8 cellular contexts compared by ENCODE assay signal in genomic region chr14:34060747-34061050, GRCh38.
DNase-seq lines count a peak whose midpoint lies in the region; ATAC-seq, FAIRE-seq and TF ChIP-seq lines count a peak whose summit lies in the region.

No MANE protein-coding gene starts in this region.

- H3K9ac ChIP-seq in HCT116 (ENCODE audit: low read length) (peak overlapping the region; percentile 67), MM.1S (ENCODE audit: low read length) (no peak overlapping the region)

- H3K4me2 ChIP-seq in HCT116 (ENCODE audit: low read length): peak overlapping the region; percentile 75
- H3K4me2 ChIP-seq in MM.1S (ENCODE audit: low read depth, low read length): no peak overlapping the region

- ATAC-seq in HCT116 (0 out of 2 replicates have a peak, but pooled peaks have one; percentile 1), GM18505 (IDR thresholded peaks at IDR 0.05; ENCODE audit: unreplicated experiment) (no peak), HG02571 (IDR thresholded peaks at IDR 0.05; ENCODE audit: unreplicated experiment) (no peak)
- no peak for ATAC-seq in activated T-helper 17 cell treated with anti-CD3 and anti-CD28 coated beads, Interleukin-2, amount 50 U/mL, for 72 hours (replicated peaks)

- peaks cover 3% of the 10 kb centered on the region for H3K27me3 Mint-ChIP-seq in activated T-helper 17 cell treated with anti-CD3 and anti-CD28 coated beads, Interleukin-2, amount 50 U/mL, for 72 hours

- no peaks in the 10 kb centered on the region for H3F3A ChIP-seq in MM.1S (ENCODE audit: insufficient read depth, low read length)

- H2AFZ ChIP-seq in HCT116 (ENCODE audit: low read depth, low read length, poor library complexity, severe bottlenecking) (peak overlapping the region; percentile 64), MM.1S (ENCODE audit: low read length) (no peak overlapping the region)

- intact Hi-C loops in HCT116 (cut with micrococcal nuclease): no loop called here

- H3K4me1 Mint-ChIP-seq in activated T-helper 17 cell treated with anti-CD3 and anti-CD28 coated beads, Interleukin-2, amount 50 U/mL, for 72 hours: peaks cover 7% of the 10 kb centered on the region

- H3K9me3 Mint-ChIP-seq in activated T-helper 17 cell treated with anti-CD3 and anti-CD28 coated beads, Interleukin-2, amount 50 U/mL, for 72 hours: no peaks in the 10 kb centered on the region

- H3K36me3 ChIP-seq in HCT116 (ENCODE audit: control insufficient read depth in 1 of 2, insufficient read depth in 2 of 2, low read length in 2 of 2): no peaks in the 10 kb centered on the region
- H3K36me3 ChIP-seq in iPS DF 6.9 (ENCODE audit: control insufficient read depth, insufficient read depth, low read length): no peaks in the 10 kb centered on the region; the same call in 1 of the 2 replicates
- H3K36me3 ChIP-seq in small intestine (ENCODE audit: control insufficient read depth in 2 of 2, insufficient read depth in 2 of 2, low read length in 2 of 2): no peaks in the 10 kb centered on the region
- H3K36me3 ChIP-seq in MM.1S (replicated peaks; ENCODE audit: insufficient read depth, low read length): no peaks in the 10 kb centered on the region

- H3K4me1 ChIP-seq in HCT116 (ENCODE audit: control insufficient read depth in 1 of 2, insufficient read depth in 2 of 2, low read length in 2 of 2): peaks cover 8 to 36% of the 10 kb centered on the region in 2 experiments; a peak in 3 of 4 replicates
- peaks cover 1% of the 10 kb centered on the region for H3K4me1 ChIP-seq in iPS DF 6.9 (ENCODE audit: control insufficient read depth, insufficient read depth, low read length)
- peaks cover 0 to 3% of the 10 kb centered on the region in 2 donors for H3K4me1 ChIP-seq in small intestine (ENCODE audit: control insufficient read depth in 2 of 2, insufficient read depth in 1 of 2, low read depth in 1 of 2, low read length in 1 of 2)
- H3K4me1 ChIP-seq in MM.1S (ENCODE audit: low read length): no peaks in the 10 kb centered on the region

- H3K9me2 ChIP-seq in HCT116 (ENCODE audit: insufficient read depth) (no peaks in the 10 kb centered on the region), MM.1S (replicated peaks; ENCODE audit: insufficient read depth, low read length) (no peaks in the 10 kb centered on the region)

- TF ChIP-seq POLR2A in HCT116 (IDR thresholded peaks at IDR 0.05; ENCODE audit: borderline replicate concordance, extremely low read depth, insufficient read depth, insufficient read length): no peak
- no peak for TF ChIP-seq POLR2A in GM18505 (IDR thresholded peaks at IDR 0.05; ENCODE audit: borderline replicate concordance, extremely low read depth, insufficient read depth, insufficient read length)

- no peak for TF ChIP-seq RAD21 in HCT116 (IDR thresholded peaks at IDR 0.05; ENCODE audit: low read depth)

- POLR2A ChIA-PET in HCT116 (lab: Charles Lee): interaction anchor here (1.2 to 2.1 kb wide), 5 partner anchors 9 to 93 kb away, joined by 3 to 11 read pairs (median 5); no protein-coding TSS in a partner anchor

- H3K79me2 ChIP-seq in HCT116 (ENCODE audit: insufficient read depth, low read length): no peaks in the 10 kb centered on the region
- H3K79me2 ChIP-seq in MM.1S (ENCODE audit: low read length): no peaks in the 10 kb centered on the region

- H3K9me3 ChIP-seq in HCT116 (ENCODE audit: control insufficient read depth in 1 of 2, insufficient read depth in 1 of 2, low read depth in 1 of 2, low read length in 2 of 2) (no peaks in the 10 kb centered on the region), iPS DF 6.9 (ENCODE audit: control insufficient read depth, insufficient read depth, low read length) (no peaks in the 10 kb centered on the region), small intestine (ENCODE audit: control insufficient read depth, low read depth) (no peaks in the 10 kb centered on the region), MM.1S (replicated peaks; ENCODE audit: insufficient read depth, low read length) (no peaks in the 10 kb centered on the region)

- H3K4me3 ChIP-seq in HCT116 (replicated peaks in 1 of 2; ENCODE audit: low read depth in 1 of 2, low read length in 2 of 2) (peak overlapping the region; percentile 35 to 63), iPS DF 6.9 (ENCODE audit: low read length) (peak overlapping the region; percentile 77; the same call in 1 of the 2 replicates), small intestine (ENCODE audit: low read depth in 1 of 2, low read length in 2 of 2) (peak overlapping the region in 1 of 2 donors; percentile 57), MM.1S (ENCODE audit: low read length) (no peak overlapping the region; the same call in 1 of the 2 replicates)

- no peak for FAIRE-seq in small intestine (lab: Jason Lieb, UNC)

- peak overlapping the region; percentile 83 for H3K4me3 Mint-ChIP-seq in activated T-helper 17 cell treated with anti-CD3 and anti-CD28 coated beads, Interleukin-2, amount 50 U/mL, for 72 hours

- CTCF ChIA-PET in HCT116 (lab: Charles Lee): interaction anchor here (1.3 to 2.2 kb wide), 3 partner anchors 9 to 262 kb away, joined by 3 to 10 read pairs (median 4); no protein-coding TSS in a partner anchor

- no peaks in the 10 kb centered on the region for H4K20me1 ChIP-seq in HCT116 (ENCODE audit: insufficient read depth)
- no peaks in the 10 kb centered on the region for H4K20me1 ChIP-seq in MM.1S (ENCODE audit: insufficient read depth, low read length)

- peak overlapping the region; percentile 91 for H3K27ac Mint-ChIP-seq in activated T-helper 17 cell treated with anti-CD3 and anti-CD28 coated beads, Interleukin-2, amount 50 U/mL, for 72 hours

- TF ChIP-seq CTCF in HCT116 (IDR thresholded peaks at IDR 0.05 in 2 of 3, conservative IDR thresholded peaks at IDR 0.05 in 1 of 3; ENCODE audit: borderline replicate concordance in 1 of 3, insufficient read depth in 1 of 3, low read depth in 2 of 3, low read length in 2 of 3) (no peak), MM.1S (IDR thresholded peaks at IDR 0.05; ENCODE audit: low read length) (no peak)

- RAD21 ChIA-PET in HCT116 (lab: Charles Lee; ENCODE audit: low non-redundant PET in 1 of 2, low total read pairs in 2 of 2, uncharacterized antibody in 2 of 2, unreplicated experiment in 2 of 2): no interaction called here

- no peaks in the 10 kb centered on the region for H3K27me3 ChIP-seq in HCT116 (ENCODE audit: insufficient read depth, low read length)
- peaks cover 3% of the 10 kb centered on the region; the same call in 1 of the 2 replicates for H3K27me3 ChIP-seq in iPS DF 6.9 (ENCODE audit: control insufficient read depth, insufficient read depth, low read length)
- no peaks in the 10 kb centered on the region for H3K27me3 ChIP-seq in small intestine (ENCODE audit: control insufficient read depth in 2 of 2, insufficient read depth in 2 of 2, low read length in 2 of 2)
- H3K27me3 ChIP-seq in MM.1S (replicated peaks; ENCODE audit: insufficient read depth, low read length): no peaks in the 10 kb centered on the region

- no peaks in the 10 kb centered on the region for H3K36me3 Mint-ChIP-seq in activated T-helper 17 cell treated with anti-CD3 and anti-CD28 coated beads, Interleukin-2, amount 50 U/mL, for 72 hours (ENCODE audit: low read depth)

- no CpG with 5 or more reads among the region's 9 CpGs for whole genome bisulfite sequencing in iPS DF 6.9 (ENCODE audit: insufficient coverage, insufficient read length)
- 10 to 38% (median 25%) methylated on average over 9 of the region's 9 CpGs for WGBS in small intestine, 3 donors

- BruUV-seq in HCT116 (replicated peaks; lab: Mats Ljungman, UMichigan): no TSS peak

- DNase-seq in HCT116 (ENCODE audit: low read depth, low spot score) (no peak), iPS DF 6.9 (ENCODE audit: low read depth, low spot score) (no peak), small intestine (peak; percentile 47), MM.1S (no peak), NCI-H1930 (lab: John Stamatoyannopoulos, UW) (no peak)

- peak overlapping the region; percentile 82 for H3K27ac ChIP-seq in HCT116 (ENCODE audit: low read depth, low read length)
- no peak overlapping the region for H3K27ac ChIP-seq in iPS DF 6.9 (ENCODE audit: low read length)
- peak overlapping the region; percentile 71 to 92 for H3K27ac ChIP-seq in small intestine (ENCODE audit: low read depth in 1 of 2, low read length in 1 of 2)
- no peak overlapping the region for H3K27ac ChIP-seq in MM.1S (ENCODE audit: low read length)

TF ChIP-seq in HCT116, 20 proteins besides CTCF, POLR2A, EP300 and RAD21 (continues in another document):
- no peak for TF ChIP-seq ZBTB33 (IDR thresholded peaks at IDR 0.05; ENCODE audit: extremely low read depth, insufficient replicate concordance, low read length)
- TF ChIP-seq ATF3 (IDR thresholded peaks at IDR 0.05): no peak
- TF ChIP-seq SP1 (IDR thresholded peaks at IDR 0.05; ENCODE audit: low read depth): no peak
- TF ChIP-seq ZNF274 (IDR thresholded peaks at IDR 0.05; ENCODE audit: low read depth, low read length): no peak
- TF ChIP-seq ZFX (IDR thresholded peaks at IDR 0.05): no peak
- TF ChIP-seq CEBPB (IDR thresholded peaks at IDR 0.05; ENCODE audit: low read depth): no peak
- no peak for TF ChIP-seq JUND (IDR thresholded peaks at IDR 0.05)
- no peak for TF ChIP-seq TCF7L2 (IDR thresholded peaks at IDR 0.05; ENCODE audit: borderline replicate concordance, extremely low read depth, insufficient read depth, insufficient read length)
- TF ChIP-seq EZH2 (IDR thresholded peaks at IDR 0.05): no peak

Comparison
In these comparisons a context has a peak if more than half of its experiments do, and no peak if none do; other contexts are left out.
1. H3K27ac ChIP-seq: peak in HCT116 (single experiment) and small intestine (2 of 2); none in iPS DF 6.9 (single experiment) and MM.1S (single experiment).